ENCODE assay signal across 16 cellular contexts in genomic region chr11:16291729-16292128, GRCh38.
"Had no signal": no experiment of that assay in that cellular context is flagged by ENCODE, and none has a peak within 500 bp of the region (broad histone marks: within the 10 kb centered on the region; RNA-seq: fewer than 3 reads in every experiment).

No MANE protein-coding gene starts in this region.

- H3K4me3 ChIP-seq: heart right ventricle, stomach, thoracic aorta, transverse colon had no signal

- H3K27ac ChIP-seq: neutrophil, stomach, thoracic aorta, transverse colon had no signal

- ATAC-seq: left lobe of liver; naive thymus-derived CD4-positive, alpha-beta T cell; sciatic nerve had no signal

- DNase-seq: effector memory CD4-positive, alpha-beta T cell; foreskin melanocyte; heart right ventricle; hypothalamus; islet precursor cell; mammary epithelial cell; naive thymus-derived CD4-positive, alpha-beta T cell; stimulated activated CD4-positive, alpha-beta T cell treated with anti-CD3 and anti-CD28 coated beads, Interleukin-2, amount 100 ng/mL, for 24 hours; stimulated activated naive CD4-positive, alpha-beta T cell; stomach; substantia nigra; transverse colon had no signal

- H3K27me3 Mint-ChIP-seq: naive thymus-derived CD4-positive, alpha-beta T cell had no signal

- H3K4me1 Mint-ChIP-seq: naive thymus-derived CD4-positive, alpha-beta T cell had no signal

- H3K9me3 ChIP-seq: heart right ventricle, neutrophil, stomach, thoracic aorta, transverse colon had no signal

- H3K27me3 ChIP-seq: heart right ventricle, neutrophil, stomach, transverse colon had no signal

- H3K36me3 ChIP-seq: heart right ventricle, neutrophil, stomach, thoracic aorta, transverse colon had no signal

- H3K27ac Mint-ChIP-seq: naive thymus-derived CD4-positive, alpha-beta T cell had no signal

- H3K36me3 Mint-ChIP-seq: naive thymus-derived CD4-positive, alpha-beta T cell had no signal

- H3K4me3 Mint-ChIP-seq: naive thymus-derived CD4-positive, alpha-beta T cell had no signal
